ENCODE assay signal across 1 cellular context in the genomic region with DNA sequence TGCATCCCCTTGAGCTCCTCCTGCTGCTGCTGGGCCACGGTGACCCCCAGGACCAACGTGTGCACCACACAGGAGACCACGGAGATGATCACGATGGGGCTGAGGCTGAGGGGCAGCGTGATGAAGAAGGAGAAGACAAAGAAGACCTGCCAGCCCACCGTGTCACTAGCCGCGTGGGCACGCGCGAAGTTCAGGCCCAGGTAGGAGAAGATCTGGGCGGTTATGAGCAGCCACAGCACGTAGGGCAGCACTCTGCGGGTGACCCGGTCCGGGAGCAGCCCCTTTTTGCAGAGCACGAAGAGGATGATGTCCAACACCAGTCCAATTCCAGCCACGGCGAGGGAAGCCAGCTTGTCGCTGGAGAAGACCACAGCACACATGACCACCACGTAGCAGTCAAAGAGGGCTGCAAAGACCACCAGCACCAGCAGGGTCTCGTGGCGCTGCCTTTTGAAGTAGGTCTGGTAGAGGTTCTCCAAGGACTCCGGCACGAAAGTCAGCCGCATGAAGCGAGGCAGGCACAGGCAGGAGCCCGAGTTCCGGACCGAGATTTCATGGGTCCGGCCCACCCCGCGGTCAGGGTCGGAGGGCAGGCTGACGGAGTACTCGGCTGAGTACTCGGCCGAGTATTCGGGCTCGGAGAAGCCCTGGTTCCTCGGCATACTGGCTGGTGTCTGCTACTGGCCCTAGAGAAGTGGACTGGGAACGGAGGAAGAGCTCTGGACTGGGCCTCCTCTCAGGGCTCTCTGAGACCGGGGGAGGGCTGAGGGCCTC.
TF ChIP-seq lines count a peak whose summit lies in the region.

No MANE protein-coding gene starts in this region.

TF ChIP-seq in HepG2, 621 proteins besides CTCF, POLR2A, EP300 and RAD21:
- TF ChIP-seq ZNF598 (CRISPR knock-in tag; IDR thresholded peaks at IDR 0.05; ENCODE audit: borderline replicate concordance) (no peak), ZNF3 (CRISPR knock-in tag; IDR thresholded peaks at IDR 0.05) (no peak), KDM5B (CRISPR knock-in tag; IDR thresholded peaks at IDR 0.05; ENCODE audit: borderline replicate concordance) (no peak), ZNF337 (CRISPR knock-in tag; IDR thresholded peaks at IDR 0.05; ENCODE audit: borderline replicate concordance, low read depth) (no peak)
